In genomic region chr12:29794869-29795268, GRCh38 we compare ENCODE assay signal across 1 cellular context.
TF ChIP-seq lines count a peak whose summit lies in the region.

No MANE protein-coding gene starts in this region.

TF ChIP-seq in SK-N-SH, 30 proteins besides CTCF, POLR2A, EP300 and RAD21 (continued from another document):
- TF ChIP-seq SIN3A (IDR thresholded peaks at IDR 0.05; ENCODE audit: borderline replicate concordance, low read depth, low read length) (no peak), MEF2A (IDR thresholded peaks at IDR 0.05; ENCODE audit: borderline replicate concordance, low read depth) (no peak), TEAD4 (IDR thresholded peaks at IDR 0.05; ENCODE audit: borderline replicate concordance, insufficient read depth) (no peak)
